8 cellular contexts compared by ENCODE assay signal in the genomic region with DNA sequence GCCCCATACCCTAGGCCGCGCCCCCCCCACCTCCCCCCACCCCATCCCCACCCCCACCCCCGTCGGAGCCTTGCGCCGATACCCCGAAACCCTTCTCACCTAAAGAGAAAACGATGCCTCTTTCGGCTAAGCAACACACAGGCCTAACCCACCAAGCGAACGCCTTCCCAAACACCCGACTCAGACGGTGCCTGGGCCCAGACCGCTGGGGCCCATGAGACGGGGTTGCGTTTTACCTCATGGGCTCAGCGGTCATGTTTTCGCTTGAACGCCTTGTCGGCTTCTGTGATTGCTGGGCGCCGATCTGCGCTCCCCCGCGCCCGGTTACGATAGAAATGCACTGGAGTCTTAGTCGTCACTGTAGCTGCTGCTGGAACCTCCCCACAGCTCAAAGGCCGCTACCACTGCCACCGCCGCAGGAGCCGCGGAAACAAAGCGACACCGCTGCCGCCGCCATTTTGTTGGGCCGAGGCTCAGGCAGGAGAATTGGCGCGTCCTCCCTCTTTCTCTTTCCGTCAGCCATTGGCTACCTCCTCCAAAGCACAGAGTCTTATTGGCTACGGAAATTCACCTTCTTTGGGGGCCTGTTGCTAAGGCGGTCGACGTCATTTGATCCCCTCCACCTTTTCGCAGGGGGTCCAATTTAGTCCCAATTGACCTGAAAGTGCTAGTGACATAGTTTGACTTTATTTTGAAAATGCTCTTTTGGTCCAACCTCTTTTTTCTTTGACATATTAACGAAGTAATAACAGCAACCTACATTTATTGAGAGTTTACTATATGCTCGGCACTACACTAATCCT. TPM values are rescaled to one million over a fixed set of nuclear protein-coding genes. Genes with fewer than 3 reads are reported as not detected.
DNase-seq lines count a peak whose midpoint lies in the region; ATAC-seq and TF ChIP-seq lines count a peak whose summit lies in the region.

A gene with protein sequence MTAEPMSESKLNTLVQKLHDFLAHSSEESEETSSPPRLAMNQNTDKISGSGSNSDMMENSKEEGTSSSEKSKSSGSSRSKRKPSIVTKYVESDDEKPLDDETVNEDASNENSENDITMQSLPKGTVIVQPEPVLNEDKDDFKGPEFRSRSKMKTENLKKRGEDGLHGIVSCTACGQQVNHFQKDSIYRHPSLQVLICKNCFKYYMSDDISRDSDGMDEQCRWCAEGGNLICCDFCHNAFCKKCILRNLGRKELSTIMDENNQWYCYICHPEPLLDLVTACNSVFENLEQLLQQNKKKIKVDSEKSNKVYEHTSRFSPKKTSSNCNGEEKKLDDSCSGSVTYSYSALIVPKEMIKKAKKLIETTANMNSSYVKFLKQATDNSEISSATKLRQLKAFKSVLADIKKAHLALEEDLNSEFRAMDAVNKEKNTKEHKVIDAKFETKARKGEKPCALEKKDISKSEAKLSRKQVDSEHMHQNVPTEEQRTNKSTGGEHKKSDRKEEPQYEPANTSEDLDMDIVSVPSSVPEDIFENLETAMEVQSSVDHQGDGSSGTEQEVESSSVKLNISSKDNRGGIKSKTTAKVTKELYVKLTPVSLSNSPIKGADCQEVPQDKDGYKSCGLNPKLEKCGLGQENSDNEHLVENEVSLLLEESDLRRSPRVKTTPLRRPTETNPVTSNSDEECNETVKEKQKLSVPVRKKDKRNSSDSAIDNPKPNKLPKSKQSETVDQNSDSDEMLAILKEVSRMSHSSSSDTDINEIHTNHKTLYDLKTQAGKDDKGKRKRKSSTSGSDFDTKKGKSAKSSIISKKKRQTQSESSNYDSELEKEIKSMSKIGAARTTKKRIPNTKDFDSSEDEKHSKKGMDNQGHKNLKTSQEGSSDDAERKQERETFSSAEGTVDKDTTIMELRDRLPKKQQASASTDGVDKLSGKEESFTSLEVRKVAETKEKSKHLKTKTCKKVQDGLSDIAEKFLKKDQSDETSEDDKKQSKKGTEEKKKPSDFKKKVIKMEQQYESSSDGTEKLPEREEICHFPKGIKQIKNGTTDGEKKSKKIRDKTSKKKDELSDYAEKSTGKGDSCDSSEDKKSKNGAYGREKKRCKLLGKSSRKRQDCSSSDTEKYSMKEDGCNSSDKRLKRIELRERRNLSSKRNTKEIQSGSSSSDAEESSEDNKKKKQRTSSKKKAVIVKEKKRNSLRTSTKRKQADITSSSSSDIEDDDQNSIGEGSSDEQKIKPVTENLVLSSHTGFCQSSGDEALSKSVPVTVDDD (N-terminal part only) (minus strand): TSS at position 471 of the 803 bp plus-strand sequence. CDS start 215 bp downstream, at position 256.

- H3K4me1 ChIP-seq in mammary epithelial cell (ENCODE audit: insufficient read depth, low read length) = no peaks in the 10 kb centered on the region
- peaks cover 3% of the 10 kb centered on the region for H3K4me1 ChIP-seq in smooth muscle cell (ENCODE audit: low read depth)

- intact Hi-C loops in mammary epithelial cell (cut with micrococcal nuclease) = loop anchor here (10.0 kb wide), 1 partner anchor 109 kb away; a partner anchor contains a TSS

- in situ Hi-C loops in mammary epithelial cell (cut with MboI; ENCODE audit: low sequenced_read_pairs in 2 of 2) = no loop called here

- ATAC-seq in GM18519 (IDR thresholded peaks at IDR 0.05; ENCODE audit: low FRiP score, unreplicated experiment) (peak; percentile 89), HG03066 (IDR thresholded peaks at IDR 0.05; ENCODE audit: low read depth, unreplicated experiment) (peak; percentile 94)

- CTCF ChIA-PET in mammary epithelial cell (lab: Charles Lee; ENCODE audit: low non-redundant PET) = no interaction called here

- dilution Hi-C loops in mammary epithelial cell (cut with HindIII; ENCODE audit: low sequenced_read_pairs) = no loop called here

- H3K4me3 ChIP-seq in WERI-Rb-1 (ENCODE audit: low read depth, low read length) = peak within 1 kb of the TSS; percentile 80
- peak within 1 kb of the TSS; percentile 48 to 80 (median 67) for H3K4me3 ChIP-seq in mammary epithelial cell (replicated peaks in 1 of 3; ENCODE audit: insufficient read depth in 1 of 3, low read depth in 2 of 3, low read length in 3 of 3)
- H3K4me3 ChIP-seq in smooth muscle cell = peak within 1 kb of the TSS; percentile 82

- TF ChIP-seq CTCF in 22Rv1 (IDR thresholded peaks at IDR 0.05) (no peak), WERI-Rb-1 (IDR thresholded peaks at IDR 0.05; ENCODE audit: low read depth, low read length) (no peak), mammary epithelial cell (conservative IDR thresholded peaks at IDR 0.05 in 1 of 2, IDR thresholded peaks at IDR 0.05 in 1 of 2; ENCODE audit: extremely low read depth in 1 of 2, insufficient read depth in 1 of 2, low read depth in 1 of 2, low read length in 2 of 2) (no peak), smooth muscle cell (IDR thresholded peaks at IDR 0.05; ENCODE audit: borderline replicate concordance, insufficient read depth, poor library complexity, severe bottlenecking) (no peak)

- peak within 1 kb of the TSS; percentile 85 for H2AFZ ChIP-seq in mammary epithelial cell (ENCODE audit: low read depth, low read length)
- H2AFZ ChIP-seq in smooth muscle cell (ENCODE audit: low read depth) = peak within 1 kb of the TSS; percentile 82

- H3K4me2 ChIP-seq in mammary epithelial cell (ENCODE audit: insufficient read depth, low read depth, low read length) = peak within 1 kb of the TSS; percentile 81
- H3K4me2 ChIP-seq in smooth muscle cell = peak within 1 kb of the TSS; percentile 93

- H3K27ac ChIP-seq in 22Rv1 (peak within 1 kb of the TSS; percentile 72), WERI-Rb-1 (peak within 1 kb of the TSS; percentile 98), mammary epithelial cell (ENCODE audit: insufficient read depth, low read depth, low read length) (peak within 1 kb of the TSS; percentile 85), smooth muscle cell (ENCODE audit: low read depth) (peak within 1 kb of the TSS; percentile 99)

- H3F3A ChIP-seq in smooth muscle cell (ENCODE audit: low read depth) = no peaks in the 10 kb centered on the region

- no TSS peak for BruUV-seq in mammary epithelial cell (replicated peaks; lab: Mats Ljungman, UMichigan)

- H3K36me3 ChIP-seq in WERI-Rb-1 (peaks cover 8% of the 10 kb centered on the region), mammary epithelial cell (ENCODE audit: insufficient read depth, low read length) (peaks cover 2% of the 10 kb centered on the region), smooth muscle cell (ENCODE audit: low read depth) (no peaks in the 10 kb centered on the region)

- H3K79me2 ChIP-seq in mammary epithelial cell (ENCODE audit: insufficient read depth, low read length) (peaks cover 51% of the 10 kb centered on the region), smooth muscle cell (ENCODE audit: low read depth) (peaks cover 54% of the 10 kb centered on the region)

- DNase-seq in NCI-H2171 (lab: John Stamatoyannopoulos, UW) = peak; percentile 72
- peak; percentile 72 for DNase-seq in WERI-Rb-1
- DNase-seq in mammary epithelial cell = peak; percentile 66
- peak; percentile 83 for DNase-seq in iPS-NIHi7 (ENCODE audit: extremely low spot score)
- peak; percentile 10 for DNase-seq in smooth muscle cell (lab: John Stamatoyannopoulos, UW; ENCODE audit: unreplicated experiment)

- no peaks in the 10 kb centered on the region for H4K20me1 ChIP-seq in mammary epithelial cell (ENCODE audit: insufficient read depth, low read length)
- H4K20me1 ChIP-seq in smooth muscle cell (ENCODE audit: low read depth) = peaks cover 43% of the 10 kb centered on the region

- H3K27me3 ChIP-seq in WERI-Rb-1 (ENCODE audit: insufficient read depth, low read depth, severe bottlenecking) (peaks cover 4% of the 10 kb centered on the region), mammary epithelial cell (ENCODE audit: insufficient read depth, low read length) (no peaks in the 10 kb centered on the region), smooth muscle cell (ENCODE audit: low read depth) (no peaks in the 10 kb centered on the region)

- 38% methylated on average over 19 of the region's 48 CpGs for WGBS in mammary epithelial cell (ENCODE audit: low coverage, missing lambda C conversion rate)
- whole genome bisulfite sequencing in smooth muscle cell (ENCODE audit: low lambda C conversion rate) = 45% methylated on average over 40 of the region's 48 CpGs

- H3K9ac ChIP-seq in mammary epithelial cell (ENCODE audit: insufficient read depth, low read length) (peak within 1 kb of the TSS; percentile 80), smooth muscle cell (ENCODE audit: low read depth) (peak within 1 kb of the TSS; percentile 99)

- peaks cover 3% of the 10 kb centered on the region for H3K9me3 ChIP-seq in WERI-Rb-1 (ENCODE audit: severe bottlenecking)
- H3K9me3 ChIP-seq in mammary epithelial cell (replicated peaks; ENCODE audit: insufficient read depth, low read length) = no peaks in the 10 kb centered on the region
- no peaks in the 10 kb centered on the region for H3K9me3 ChIP-seq in smooth muscle cell (replicated peaks; ENCODE audit: low read depth)

RNA-seq across cellular contexts. Expression of the gene that starts here (rescaled TPM):
- total RNA-seq in mammary epithelial cell (10 to 100 TPM; 68.3 to 68.7 TPM), smooth muscle cell (79.2 and 115 TPM in 2 replicates)
- polyA plus RNA-seq in mammary epithelial cell (20.5 TPM), smooth muscle cell (38.0 and 58.6 TPM in 2 replicates)
- polyA minus RNA-seq in mammary epithelial cell = 34.8 TPM

Comparison
In these comparisons a context has a peak if more than half of its experiments do, and no peak if none do; other contexts are left out.
1. Peak in every context shown above with its lines: DNase-seq, ATAC-seq, H3K4me3 ChIP-seq and H3K27ac ChIP-seq.
2. DNase-seq: peak in every context shown above with its lines; median percentile 83 in iPS-NIHi7; 72 in NCI-H2171; 72 in WERI-Rb-1; 66 in mammary epithelial cell; 10 in smooth muscle cell.